Comparison of ENCODE assay signal across 19 cellular contexts in genomic region chr7:130153251-130153908, GRCh38. TPM values are rescaled to one million over a fixed set of nuclear protein-coding genes. Genes with fewer than 3 reads are reported as not detected.
DNase-seq lines count a peak whose midpoint lies in the region; ATAC-seq and TF ChIP-seq lines count a peak whose summit lies in the region.
"Had no signal": no experiment of that assay in that cellular context is flagged by ENCODE, and none has a peak within 500 bp of the region (broad histone marks: within the 10 kb centered on the region; RNA-seq: fewer than 3 reads in every experiment).

No MANE protein-coding gene starts in this region.

- H3K9me3 ChIP-seq in colonic mucosa: no peaks in the 10 kb centered on the region
- H3K9me3 ChIP-seq in mucosa of rectum (ENCODE audit: control insufficient read depth in 2 of 2, low read length in 2 of 2): no peaks in the 10 kb centered on the region

- TF ChIP-seq CTCF in colonic mucosa (IDR thresholded peaks at IDR 0.05): no peak
- no peak for TF ChIP-seq CTCF in type B pancreatic cell (conservative IDR thresholded peaks at IDR 0.05)

- peak overlapping the region; percentile 19 to 24 for H3K9ac ChIP-seq in colonic mucosa (ENCODE audit: low read depth in 2 of 2, low read length in 2 of 2)
- no peak overlapping the region for H3K9ac ChIP-seq in mucosa of rectum (ENCODE audit: low read depth in 1 of 2, low read length in 2 of 2)

- H3K36me3 ChIP-seq in colonic mucosa: no peaks in the 10 kb centered on the region
- H3K36me3 ChIP-seq in mucosa of rectum (ENCODE audit: control insufficient read depth in 2 of 2, insufficient read depth in 2 of 2, low read length in 2 of 2): peaks cover 0 to 2% of the 10 kb centered on the region in 2 donors

- H3K27me3 ChIP-seq in colonic mucosa: no peaks in the 10 kb centered on the region
- no peaks in the 10 kb centered on the region for H3K27me3 ChIP-seq in mucosa of rectum (ENCODE audit: control insufficient read depth in 2 of 2, insufficient read depth in 2 of 2, low read length in 2 of 2)

- no peaks in the 10 kb centered on the region for H3K9me3 Mint-ChIP-seq in type B pancreatic cell

- H3K27ac ChIP-seq in colonic mucosa (no peak overlapping the region), mucosa of rectum (ENCODE audit: low read depth in 2 of 2, low read length in 2 of 2) (peak overlapping the region; percentile 9 to 32)
- H3K27ac ChIP-seq: C4-2B, coronary artery, foreskin keratinocyte had no signal

- DNase-seq in DMS53 (lab: John Stamatoyannopoulos, UW): peak; percentile 48
- DNase-seq in DMS53 treated with DMSO at 0.1 percent for 48 hours (lab: John Stamatoyannopoulos, UW; ENCODE audit: unreplicated experiment): no peak
- peak; percentile 37 for DNase-seq in colonic mucosa
- peak; percentile 67 for DNase-seq in type B pancreatic cell (ENCODE audit: extremely low spot score, unreplicated experiment)
- DNase-seq in activated effector memory CD4-positive, alpha-beta T cell treated with anti-CD3 and anti-CD28 coated beads, Interleukin-2, amount 50 U/mL, for 16 hours: no peak
- no peak for DNase-seq in NCI-H345 (lab: John Stamatoyannopoulos, UW)
- DNase-seq: 8988T; activated naive CD4-positive, alpha-beta T cell treated with anti-CD3 and anti-CD28 coated beads, Interleukin-2, amount 10 ng/mL, durations not matched to agents 7 days and 5 days; NCI-H1436 treated with DMSO at 0.1 percent for 48 hours; occipital lobe; stimulated activated CD4-positive, alpha-beta T cell treated with anti-CD3 and anti-CD28 coated beads, Interleukin-4, amount 100 ng/mL, for 1 hour had no signal

- H3K4me1 Mint-ChIP-seq in type B pancreatic cell (ENCODE audit: unreplicated experiment): no peaks in the 10 kb centered on the region
- H3K4me1 Mint-ChIP-seq: activated naive CD4-positive, alpha-beta T cell treated with anti-CD3 and anti-CD28 coated beads, Interleukin-2, amount 10 ng/mL, durations not matched to agents 7 days and 5 days had no signal

- ATAC-seq in GM21619 (IDR thresholded peaks at IDR 0.05; ENCODE audit: unreplicated experiment): no peak

- H3K4me1 ChIP-seq in colonic mucosa (peaks cover 12% of the 10 kb centered on the region), mucosa of rectum (ENCODE audit: control insufficient read depth in 2 of 2, insufficient read depth in 2 of 2, low read length in 2 of 2) (peaks cover 13 to 23% of the 10 kb centered on the region in 2 donors)
- H3K4me1 ChIP-seq: foreskin keratinocyte had no signal

- H3K4me3 Mint-ChIP-seq in type B pancreatic cell: no peak overlapping the region
- H3K4me3 Mint-ChIP-seq: activated naive CD4-positive, alpha-beta T cell treated with anti-CD3 and anti-CD28 coated beads, Interleukin-2, amount 10 ng/mL, durations not matched to agents 7 days and 5 days had no signal

- H3K4me3 ChIP-seq in colonic mucosa (no peak overlapping the region), mucosa of rectum (ENCODE audit: low read length in 2 of 2) (no peak overlapping the region)
- H3K4me3 ChIP-seq: coronary artery had no signal

- intact Hi-C loops in colonic mucosa (cut with DNase I): no loop called here

- H3K27ac Mint-ChIP-seq in type B pancreatic cell: no peak overlapping the region
- H3K27ac Mint-ChIP-seq: activated naive CD4-positive, alpha-beta T cell treated with anti-CD3 and anti-CD28 coated beads, Interleukin-2, amount 10 ng/mL, durations not matched to agents 7 days and 5 days had no signal

- no peaks in the 10 kb centered on the region for H3K27me3 Mint-ChIP-seq in type B pancreatic cell

- H3K36me3 Mint-ChIP-seq in type B pancreatic cell: peaks cover 10% of the 10 kb centered on the region

RNA-seq across cellular contexts. Expression of gene TMEM209, which starts 51.8 kb away (rescaled TPM):
- 10 to 100 TPM; 18.6 to 21.8 TPM for total RNA-seq in colonic mucosa
- 25.1 and 36.1 TPM in 2 replicates for total RNA-seq in type B pancreatic cell (ENCODE audit: low replicate concordance)

RNA-seq across cellular contexts. Expression of gene SSMEM1, which starts 54.3 kb away (rescaled TPM):
- total RNA-seq in colonic mucosa (not detected), type B pancreatic cell (ENCODE audit: low replicate concordance) (not detected in 2 replicates)
- total RNA-seq: endothelial cell of umbilical vein, foreskin keratinocyte, mononuclear cell, skeletal muscle tissue had no signal

Comparison
In these comparisons a context has a peak if more than half of its experiments do, and no peak if none do; other contexts are left out.
1. DNase-seq: peak in DMS53 (single experiment), colonic mucosa (single experiment) and type B pancreatic cell (single experiment); none in DMS53 treated with DMSO at 0.1 percent for 48 hours (single experiment), activated effector memory CD4-positive, alpha-beta T cell treated with anti-CD3 and anti-CD28 coated beads, Interleukin-2, amount 50 U/mL, for 16 hours (single experiment) and NCI-H345 (single experiment).
2. H3K9ac ChIP-seq: peak in colonic mucosa (2 of 2); none in mucosa of rectum (0 of 2).